1 cellular context compared by ENCODE assay signal in genomic region chr6:157534134-157534871, GRCh38.
TF ChIP-seq lines count a peak whose summit lies in the region.

No MANE protein-coding gene starts in this region.

TF ChIP-seq in K562, 482 proteins besides CTCF, POLR2A, EP300 and RAD21 (continued from another document and continues in another):
- TF ChIP-seq, protein P1, sequence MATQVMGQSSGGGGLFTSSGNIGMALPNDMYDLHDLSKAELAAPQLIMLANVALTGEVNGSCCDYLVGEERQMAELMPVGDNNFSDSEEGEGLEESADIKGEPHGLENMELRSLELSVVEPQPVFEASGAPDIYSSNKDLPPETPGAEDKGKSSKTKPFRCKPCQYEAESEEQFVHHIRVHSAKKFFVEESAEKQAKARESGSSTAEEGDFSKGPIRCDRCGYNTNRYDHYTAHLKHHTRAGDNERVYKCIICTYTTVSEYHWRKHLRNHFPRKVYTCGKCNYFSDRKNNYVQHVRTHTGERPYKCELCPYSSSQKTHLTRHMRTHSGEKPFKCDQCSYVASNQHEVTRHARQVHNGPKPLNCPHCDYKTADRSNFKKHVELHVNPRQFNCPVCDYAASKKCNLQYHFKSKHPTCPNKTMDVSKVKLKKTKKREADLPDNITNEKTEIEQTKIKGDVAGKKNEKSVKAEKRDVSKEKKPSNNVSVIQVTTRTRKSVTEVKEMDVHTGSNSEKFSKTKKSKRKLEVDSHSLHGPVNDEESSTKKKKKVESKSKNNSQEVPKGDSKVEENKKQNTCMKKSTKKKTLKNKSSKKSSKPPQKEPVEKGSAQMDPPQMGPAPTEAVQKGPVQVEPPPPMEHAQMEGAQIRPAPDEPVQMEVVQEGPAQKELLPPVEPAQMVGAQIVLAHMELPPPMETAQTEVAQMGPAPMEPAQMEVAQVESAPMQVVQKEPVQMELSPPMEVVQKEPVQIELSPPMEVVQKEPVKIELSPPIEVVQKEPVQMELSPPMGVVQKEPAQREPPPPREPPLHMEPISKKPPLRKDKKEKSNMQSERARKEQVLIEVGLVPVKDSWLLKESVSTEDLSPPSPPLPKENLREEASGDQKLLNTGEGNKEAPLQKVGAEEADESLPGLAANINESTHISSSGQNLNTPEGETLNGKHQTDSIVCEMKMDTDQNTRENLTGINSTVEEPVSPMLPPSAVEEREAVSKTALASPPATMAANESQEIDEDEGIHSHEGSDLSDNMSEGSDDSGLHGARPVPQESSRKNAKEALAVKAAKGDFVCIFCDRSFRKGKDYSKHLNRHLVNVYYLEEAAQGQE (CRISPR knock-in tag; IDR thresholded peaks at IDR 0.05; ENCODE audit: low read depth): no peak
- TF ChIP-seq HOXB6 (CRISPR knock-in tag; IDR thresholded peaks at IDR 0.05; ENCODE audit: borderline replicate concordance) (no peak), LEF1 (IDR thresholded peaks at IDR 0.05) (no peak), STAT5A (IDR thresholded peaks at IDR 0.05; ENCODE audit: borderline replicate concordance, low read length) (no peak), NFIC (IDR thresholded peaks at IDR 0.05) (no peak), NFATC3 (IDR thresholded peaks at IDR 0.05) (no peak), FOXJ2 (tag; IDR thresholded peaks at IDR 0.05) (no peak), SOX6 (IDR thresholded peaks at IDR 0.05) (no peak), CBX5 (IDR thresholded peaks at IDR 0.05; ENCODE audit: borderline replicate concordance, low read depth) (no peak), ZNF41 (CRISPR knock-in tag; conservative IDR thresholded peaks at IDR 0.05) (peak; percentile 61; the same call in 1 of the 2 replicates), ZNF133 (CRISPR knock-in tag; IDR thresholded peaks at IDR 0.05) (0 out of 2 replicates have a peak, but pooled peaks have one; percentile 65), CTBP1 (IDR thresholded peaks at IDR 0.05; ENCODE audit: borderline replicate concordance) (no peak), SMAD4 (CRISPR knock-in tag; conservative IDR thresholded peaks at IDR 0.05) (peak; percentile 95), ZNF717 (CRISPR knock-in tag; IDR thresholded peaks at IDR 0.05) (no peak), ATF7 (IDR thresholded peaks at IDR 0.05) (no peak), ARHGAP35 (IDR thresholded peaks at IDR 0.05; ENCODE audit: partially characterized antibody) (no peak), ZNF507 (tag; conservative IDR thresholded peaks at IDR 0.05) (no peak), POU5F1 (IDR thresholded peaks at IDR 0.05; ENCODE audit: borderline replicate concordance, low read depth, low read length, partially characterized antibody) (no peak), ZBTB43 (CRISPR knock-in tag; IDR thresholded peaks at IDR 0.05) (no peak), KLF13 (tag; IDR thresholded peaks at IDR 0.05; ENCODE audit: borderline replicate concordance, low read depth) (peak; percentile 76; the same call in 1 of the 2 replicates), ZNF384 (IDR thresholded peaks at IDR 0.05; ENCODE audit: low read depth, low read length) (no peak), MEF2A (IDR thresholded peaks at IDR 0.05; ENCODE audit: control insufficient read depth, low read depth, low read length) (no peak), MIER1 (IDR thresholded peaks at IDR 0.05; ENCODE audit: low read depth) (no peak), NR1H2 (CRISPR knock-in tag; IDR thresholded peaks at IDR 0.05) (no peak), MEF2D (tag; conservative IDR thresholded peaks at IDR 0.05; ENCODE audit: low read depth) (peak; percentile 92), ZNF324 (CRISPR knock-in tag; IDR thresholded peaks at IDR 0.05) (0 out of 2 replicates have a peak, but pooled peaks have one; percentile 30), RBFOX2 (IDR thresholded peaks at IDR 0.05; ENCODE audit: low read depth, low read length) (no peak), SMARCE1 (IDR thresholded peaks at IDR 0.05) (no peak), ZKSCAN3 (CRISPR knock-in tag; IDR thresholded peaks at IDR 0.05) (no peak), TEAD1 (CRISPR knock-in tag; IDR thresholded peaks at IDR 0.05) (peak in 1 of 2 experiments; percentile 60; a peak in 1 of 4 replicates), BRD4 (IDR thresholded peaks at IDR 0.05) (no peak), SMAD2 (IDR thresholded peaks at IDR 0.05; ENCODE audit: low read depth, low read length) (no peak), ZNF239 (CRISPR knock-in tag; IDR thresholded peaks at IDR 0.05) (peak; percentile 76), ZNF780A (CRISPR knock-in tag; IDR thresholded peaks at IDR 0.05) (no peak), TBP (optimal IDR thresholded peaks at IDR 0.05; ENCODE audit: low read depth, low read length) (no peak), ZFX (CRISPR knock-in tag; IDR thresholded peaks at IDR 0.05) (no peak), ZNF316 (IDR thresholded peaks at IDR 0.05) (no peak)
- TF ChIP-seq, protein P2, sequence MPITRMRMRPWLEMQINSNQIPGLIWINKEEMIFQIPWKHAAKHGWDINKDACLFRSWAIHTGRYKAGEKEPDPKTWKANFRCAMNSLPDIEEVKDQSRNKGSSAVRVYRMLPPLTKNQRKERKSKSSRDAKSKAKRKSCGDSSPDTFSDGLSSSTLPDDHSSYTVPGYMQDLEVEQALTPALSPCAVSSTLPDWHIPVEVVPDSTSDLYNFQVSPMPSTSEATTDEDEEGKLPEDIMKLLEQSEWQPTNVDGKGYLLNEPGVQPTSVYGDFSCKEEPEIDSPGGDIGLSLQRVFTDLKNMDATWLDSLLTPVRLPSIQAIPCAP (CRISPR knock-in tag; IDR thresholded peaks at IDR 0.05; ENCODE audit: borderline replicate concordance): no peak
- TF ChIP-seq, protein P3, sequence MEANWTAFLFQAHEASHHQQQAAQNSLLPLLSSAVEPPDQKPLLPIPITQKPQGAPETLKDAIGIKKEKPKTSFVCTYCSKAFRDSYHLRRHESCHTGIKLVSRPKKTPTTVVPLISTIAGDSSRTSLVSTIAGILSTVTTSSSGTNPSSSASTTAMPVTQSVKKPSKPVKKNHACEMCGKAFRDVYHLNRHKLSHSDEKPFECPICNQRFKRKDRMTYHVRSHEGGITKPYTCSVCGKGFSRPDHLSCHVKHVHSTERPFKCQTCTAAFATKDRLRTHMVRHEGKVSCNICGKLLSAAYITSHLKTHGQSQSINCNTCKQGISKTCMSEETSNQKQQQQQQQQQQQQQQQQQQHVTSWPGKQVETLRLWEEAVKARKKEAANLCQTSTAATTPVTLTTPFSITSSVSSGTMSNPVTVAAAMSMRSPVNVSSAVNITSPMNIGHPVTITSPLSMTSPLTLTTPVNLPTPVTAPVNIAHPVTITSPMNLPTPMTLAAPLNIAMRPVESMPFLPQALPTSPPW (CRISPR knock-in tag; IDR thresholded peaks at IDR 0.05): no peak
- TF ChIP-seq, protein P4, sequence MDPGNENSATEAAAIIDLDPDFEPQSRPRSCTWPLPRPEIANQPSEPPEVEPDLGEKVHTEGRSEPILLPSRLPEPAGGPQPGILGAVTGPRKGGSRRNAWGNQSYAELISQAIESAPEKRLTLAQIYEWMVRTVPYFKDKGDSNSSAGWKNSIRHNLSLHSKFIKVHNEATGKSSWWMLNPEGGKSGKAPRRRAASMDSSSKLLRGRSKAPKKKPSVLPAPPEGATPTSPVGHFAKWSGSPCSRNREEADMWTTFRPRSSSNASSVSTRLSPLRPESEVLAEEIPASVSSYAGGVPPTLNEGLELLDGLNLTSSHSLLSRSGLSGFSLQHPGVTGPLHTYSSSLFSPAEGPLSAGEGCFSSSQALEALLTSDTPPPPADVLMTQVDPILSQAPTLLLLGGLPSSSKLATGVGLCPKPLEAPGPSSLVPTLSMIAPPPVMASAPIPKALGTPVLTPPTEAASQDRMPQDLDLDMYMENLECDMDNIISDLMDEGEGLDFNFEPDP (CRISPR knock-in tag; IDR thresholded peaks at IDR 0.05): peak; percentile 80; the same call in 1 of the 2 replicates
- TF ChIP-seq, protein P5, sequence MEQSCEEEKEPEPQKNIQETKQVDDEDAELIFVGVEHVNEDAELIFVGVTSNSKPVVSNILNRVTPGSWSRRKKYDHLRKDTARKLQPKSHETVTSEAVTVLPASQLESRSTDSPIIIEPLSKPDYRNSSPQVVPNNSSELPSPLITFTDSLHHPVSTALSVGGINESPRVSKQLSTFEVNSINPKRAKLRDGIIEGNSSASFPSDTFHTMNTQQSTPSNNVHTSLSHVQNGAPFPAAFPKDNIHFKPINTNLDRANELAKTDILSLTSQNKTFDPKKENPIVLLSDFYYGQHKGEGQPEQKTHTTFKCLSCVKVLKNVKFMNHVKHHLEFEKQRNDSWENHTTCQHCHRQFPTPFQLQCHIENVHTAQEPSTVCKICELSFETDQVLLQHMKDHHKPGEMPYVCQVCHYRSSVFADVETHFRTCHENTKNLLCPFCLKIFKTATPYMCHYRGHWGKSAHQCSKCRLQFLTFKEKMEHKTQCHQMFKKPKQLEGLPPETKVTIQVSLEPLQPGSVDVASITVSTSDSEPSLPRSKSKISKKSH (CRISPR knock-in tag; IDR thresholded peaks at IDR 0.05): no peak
- TF ChIP-seq, protein P6, sequence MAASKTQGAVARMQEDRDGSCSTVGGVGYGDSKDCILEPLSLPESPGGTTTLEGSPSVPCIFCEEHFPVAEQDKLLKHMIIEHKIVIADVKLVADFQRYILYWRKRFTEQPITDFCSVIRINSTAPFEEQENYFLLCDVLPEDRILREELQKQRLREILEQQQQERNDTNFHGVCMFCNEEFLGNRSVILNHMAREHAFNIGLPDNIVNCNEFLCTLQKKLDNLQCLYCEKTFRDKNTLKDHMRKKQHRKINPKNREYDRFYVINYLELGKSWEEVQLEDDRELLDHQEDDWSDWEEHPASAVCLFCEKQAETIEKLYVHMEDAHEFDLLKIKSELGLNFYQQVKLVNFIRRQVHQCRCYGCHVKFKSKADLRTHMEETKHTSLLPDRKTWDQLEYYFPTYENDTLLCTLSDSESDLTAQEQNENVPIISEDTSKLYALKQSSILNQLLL (CRISPR knock-in tag; IDR thresholded peaks at IDR 0.05; ENCODE audit: borderline replicate concordance): no peak
- TF ChIP-seq, protein P7, sequence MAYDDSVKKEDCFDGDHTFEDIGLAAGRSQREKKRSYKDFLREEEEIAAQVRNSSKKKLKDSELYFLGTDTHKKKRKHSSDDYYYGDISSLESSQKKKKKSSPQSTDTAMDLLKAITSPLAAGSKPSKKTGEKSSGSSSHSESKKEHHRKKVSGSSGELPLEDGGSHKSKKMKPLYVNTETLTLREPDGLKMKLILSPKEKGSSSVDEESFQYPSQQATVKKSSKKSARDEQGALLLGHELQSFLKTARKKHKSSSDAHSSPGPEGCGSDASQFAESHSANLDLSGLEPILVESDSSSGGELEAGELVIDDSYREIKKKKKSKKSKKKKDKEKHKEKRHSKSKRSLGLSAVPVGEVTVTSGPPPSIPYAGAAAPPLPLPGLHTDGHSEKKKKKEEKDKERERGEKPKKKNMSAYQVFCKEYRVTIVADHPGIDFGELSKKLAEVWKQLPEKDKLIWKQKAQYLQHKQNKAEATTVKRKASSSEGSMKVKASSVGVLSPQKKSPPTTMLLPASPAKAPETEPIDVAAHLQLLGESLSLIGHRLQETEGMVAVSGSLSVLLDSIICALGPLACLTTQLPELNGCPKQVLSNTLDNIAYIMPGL (CRISPR knock-in tag; IDR thresholded peaks at IDR 0.05): no peak
- TF ChIP-seq, protein P8, sequence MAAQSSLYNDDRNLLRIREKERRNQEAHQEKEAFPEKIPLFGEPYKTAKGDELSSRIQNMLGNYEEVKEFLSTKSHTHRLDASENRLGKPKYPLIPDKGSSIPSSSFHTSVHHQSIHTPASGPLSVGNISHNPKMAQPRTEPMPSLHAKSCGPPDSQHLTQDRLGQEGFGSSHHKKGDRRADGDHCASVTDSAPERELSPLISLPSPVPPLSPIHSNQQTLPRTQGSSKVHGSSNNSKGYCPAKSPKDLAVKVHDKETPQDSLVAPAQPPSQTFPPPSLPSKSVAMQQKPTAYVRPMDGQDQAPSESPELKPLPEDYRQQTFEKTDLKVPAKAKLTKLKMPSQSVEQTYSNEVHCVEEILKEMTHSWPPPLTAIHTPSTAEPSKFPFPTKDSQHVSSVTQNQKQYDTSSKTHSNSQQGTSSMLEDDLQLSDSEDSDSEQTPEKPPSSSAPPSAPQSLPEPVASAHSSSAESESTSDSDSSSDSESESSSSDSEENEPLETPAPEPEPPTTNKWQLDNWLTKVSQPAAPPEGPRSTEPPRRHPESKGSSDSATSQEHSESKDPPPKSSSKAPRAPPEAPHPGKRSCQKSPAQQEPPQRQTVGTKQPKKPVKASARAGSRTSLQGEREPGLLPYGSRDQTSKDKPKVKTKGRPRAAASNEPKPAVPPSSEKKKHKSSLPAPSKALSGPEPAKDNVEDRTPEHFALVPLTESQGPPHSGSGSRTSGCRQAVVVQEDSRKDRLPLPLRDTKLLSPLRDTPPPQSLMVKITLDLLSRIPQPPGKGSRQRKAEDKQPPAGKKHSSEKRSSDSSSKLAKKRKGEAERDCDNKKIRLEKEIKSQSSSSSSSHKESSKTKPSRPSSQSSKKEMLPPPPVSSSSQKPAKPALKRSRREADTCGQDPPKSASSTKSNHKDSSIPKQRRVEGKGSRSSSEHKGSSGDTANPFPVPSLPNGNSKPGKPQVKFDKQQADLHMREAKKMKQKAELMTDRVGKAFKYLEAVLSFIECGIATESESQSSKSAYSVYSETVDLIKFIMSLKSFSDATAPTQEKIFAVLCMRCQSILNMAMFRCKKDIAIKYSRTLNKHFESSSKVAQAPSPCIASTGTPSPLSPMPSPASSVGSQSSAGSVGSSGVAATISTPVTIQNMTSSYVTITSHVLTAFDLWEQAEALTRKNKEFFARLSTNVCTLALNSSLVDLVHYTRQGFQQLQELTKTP (IDR thresholded peaks at IDR 0.05; ENCODE audit: low read depth in 1 of 2, partially characterized antibody in 2 of 2): no peak
- TF ChIP-seq, protein P9, sequence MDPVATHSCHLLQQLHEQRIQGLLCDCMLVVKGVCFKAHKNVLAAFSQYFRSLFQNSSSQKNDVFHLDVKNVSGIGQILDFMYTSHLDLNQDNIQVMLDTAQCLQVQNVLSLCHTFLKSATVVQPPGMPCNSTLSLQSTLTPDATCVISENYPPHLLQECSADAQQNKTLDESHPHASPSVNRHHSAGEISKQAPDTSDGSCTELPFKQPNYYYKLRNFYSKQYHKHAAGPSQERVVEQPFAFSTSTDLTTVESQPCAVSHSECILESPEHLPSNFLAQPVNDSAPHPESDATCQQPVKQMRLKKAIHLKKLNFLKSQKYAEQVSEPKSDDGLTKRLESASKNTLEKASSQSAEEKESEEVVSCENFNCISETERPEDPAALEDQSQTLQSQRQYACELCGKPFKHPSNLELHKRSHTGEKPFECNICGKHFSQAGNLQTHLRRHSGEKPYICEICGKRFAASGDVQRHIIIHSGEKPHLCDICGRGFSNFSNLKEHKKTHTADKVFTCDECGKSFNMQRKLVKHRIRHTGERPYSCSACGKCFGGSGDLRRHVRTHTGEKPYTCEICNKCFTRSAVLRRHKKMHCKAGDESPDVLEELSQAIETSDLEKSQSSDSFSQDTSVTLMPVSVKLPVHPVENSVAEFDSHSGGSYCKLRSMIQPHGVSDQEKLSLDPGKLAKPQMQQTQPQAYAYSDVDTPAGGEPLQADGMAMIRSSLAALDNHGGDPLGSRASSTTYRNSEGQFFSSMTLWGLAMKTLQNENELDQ (CRISPR knock-in tag; IDR thresholded peaks at IDR 0.05; ENCODE audit: borderline replicate concordance): no peak
